Comparison of ENCODE assay signal across 1 cellular context in the genomic region with DNA sequence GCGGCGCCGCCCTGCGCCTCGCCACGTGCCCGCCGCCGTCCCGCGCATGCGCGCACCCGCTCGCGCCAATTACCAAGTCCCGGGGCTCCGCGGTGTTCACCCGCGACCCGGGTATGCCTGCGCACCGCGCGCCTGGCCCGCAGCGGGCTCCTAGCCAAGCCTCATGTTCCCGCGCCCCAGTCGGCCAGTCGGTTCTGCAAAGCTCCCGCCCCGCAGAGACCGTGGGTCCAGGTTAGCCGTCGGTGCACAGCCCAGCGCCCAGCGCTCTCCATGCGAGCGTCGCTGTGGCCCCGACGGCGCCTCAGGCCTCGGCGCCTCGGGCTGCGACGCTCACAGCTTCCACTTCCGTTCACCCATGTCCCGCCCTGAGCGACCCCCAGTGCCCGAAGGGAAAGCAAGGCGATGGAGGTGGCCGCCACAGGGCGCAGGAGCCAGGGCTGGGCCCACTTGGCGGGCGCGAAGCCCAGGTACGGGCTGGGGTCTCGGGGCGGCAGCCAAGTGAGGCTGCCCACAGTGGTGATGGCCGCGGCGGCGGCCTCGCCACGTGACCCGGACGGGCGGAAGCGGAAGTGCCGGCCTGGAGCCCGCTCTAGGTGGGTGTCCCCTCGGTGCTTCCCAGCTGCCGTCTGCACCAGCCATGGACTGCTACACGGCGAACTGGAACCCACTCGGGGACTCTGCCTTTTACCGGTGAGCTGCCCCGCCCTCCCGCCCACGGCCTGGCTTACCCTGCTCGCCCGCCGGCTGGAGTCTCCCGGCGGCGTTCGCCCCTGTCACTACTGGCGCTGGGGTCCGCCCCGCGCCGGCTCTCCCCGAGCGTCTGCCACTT.
TF ChIP-seq lines count a peak whose summit lies in the region.

A gene with protein sequence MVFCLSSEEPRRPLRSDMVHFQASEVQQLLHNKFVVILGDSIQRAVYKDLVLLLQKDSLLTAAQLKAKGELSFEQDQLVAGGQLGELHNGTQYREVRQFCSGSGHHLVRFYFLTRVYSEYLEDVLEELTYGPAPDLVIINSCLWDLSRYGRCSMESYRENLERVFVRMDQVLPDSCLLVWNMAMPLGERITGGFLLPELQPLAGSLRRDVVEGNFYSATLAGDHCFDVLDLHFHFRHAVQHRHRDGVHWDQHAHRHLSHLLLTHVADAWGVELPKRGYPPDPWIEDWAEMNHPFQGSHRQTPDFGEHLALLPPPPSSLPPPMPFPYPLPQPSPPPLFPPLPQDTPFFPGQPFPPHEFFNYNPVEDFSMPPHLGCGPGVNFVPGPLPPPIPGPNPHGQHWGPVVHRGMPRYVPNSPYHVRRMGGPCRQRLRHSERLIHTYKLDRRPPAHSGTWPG (minus strand): TSS at position 518 of the 829 bp plus-strand sequence. CDS start 743 bp downstream, outside the sequence.
A gene (plus strand): TSS at position 608 of the 829 bp plus-strand sequence. CDS start 30 bp downstream, at position 638.

TF ChIP-seq in K562, 482 proteins besides CTCF, POLR2A, EP300 and RAD21 (continued from another document and continues in another):
- TF ChIP-seq, protein P1, sequence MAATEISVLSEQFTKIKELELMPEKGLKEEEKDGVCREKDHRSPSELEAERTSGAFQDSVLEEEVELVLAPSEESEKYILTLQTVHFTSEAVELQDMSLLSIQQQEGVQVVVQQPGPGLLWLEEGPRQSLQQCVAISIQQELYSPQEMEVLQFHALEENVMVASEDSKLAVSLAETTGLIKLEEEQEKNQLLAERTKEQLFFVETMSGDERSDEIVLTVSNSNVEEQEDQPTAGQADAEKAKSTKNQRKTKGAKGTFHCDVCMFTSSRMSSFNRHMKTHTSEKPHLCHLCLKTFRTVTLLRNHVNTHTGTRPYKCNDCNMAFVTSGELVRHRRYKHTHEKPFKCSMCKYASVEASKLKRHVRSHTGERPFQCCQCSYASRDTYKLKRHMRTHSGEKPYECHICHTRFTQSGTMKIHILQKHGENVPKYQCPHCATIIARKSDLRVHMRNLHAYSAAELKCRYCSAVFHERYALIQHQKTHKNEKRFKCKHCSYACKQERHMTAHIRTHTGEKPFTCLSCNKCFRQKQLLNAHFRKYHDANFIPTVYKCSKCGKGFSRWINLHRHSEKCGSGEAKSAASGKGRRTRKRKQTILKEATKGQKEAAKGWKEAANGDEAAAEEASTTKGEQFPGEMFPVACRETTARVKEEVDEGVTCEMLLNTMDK (IDR thresholded peaks at IDR 0.05; ENCODE audit: borderline replicate concordance, insufficient read depth, low read depth, low read length, poor library complexity, severe bottlenecking): no peak
- TF ChIP-seq TRIM24 (IDR thresholded peaks at IDR 0.05): peak in 1 of 2 experiments; percentile 54; a peak in 1 of 4 replicates
- no peak for TF ChIP-seq STAT5A (IDR thresholded peaks at IDR 0.05; ENCODE audit: borderline replicate concordance, low read length)
- no peak for TF ChIP-seq CEBPB (tag; IDR thresholded peaks at IDR 0.05)
- TF ChIP-seq, protein P2, sequence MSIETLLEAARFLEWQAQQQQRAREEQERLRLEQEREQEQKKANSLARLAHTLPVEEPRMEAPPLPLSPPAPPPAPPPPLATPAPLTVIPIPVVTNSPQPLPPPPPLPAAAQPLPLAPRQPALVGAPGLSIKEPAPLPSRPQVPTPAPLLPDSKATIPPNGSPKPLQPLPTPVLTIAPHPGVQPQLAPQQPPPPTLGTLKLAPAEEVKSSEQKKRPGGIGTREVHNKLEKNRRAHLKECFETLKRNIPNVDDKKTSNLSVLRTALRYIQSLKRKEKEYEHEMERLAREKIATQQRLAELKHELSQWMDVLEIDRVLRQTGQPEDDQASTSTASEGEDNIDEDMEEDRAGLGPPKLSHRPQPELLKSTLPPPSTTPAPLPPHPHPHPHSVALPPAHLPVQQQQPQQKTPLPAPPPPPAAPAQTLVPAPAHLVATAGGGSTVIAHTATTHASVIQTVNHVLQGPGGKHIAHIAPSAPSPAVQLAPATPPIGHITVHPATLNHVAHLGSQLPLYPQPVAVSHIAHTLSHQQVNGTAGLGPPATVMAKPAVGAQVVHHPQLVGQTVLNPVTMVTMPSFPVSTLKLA (conservative IDR thresholded peaks at IDR 0.05): peak; percentile 98 to 99
- no peak for TF ChIP-seq PCBP1 (IDR thresholded peaks at IDR 0.05; ENCODE audit: low read depth, low read length, poor library complexity, severe bottlenecking)
- peak; percentile 50 for TF ChIP-seq TAF7 (tag; IDR thresholded peaks at IDR 0.05)
- peak; percentile 97 for TF ChIP-seq GABPA (tag; conservative IDR thresholded peaks at IDR 0.05; ENCODE audit: low read depth)
- no peak for TF ChIP-seq ZNF561 (CRISPR knock-in tag; conservative IDR thresholded peaks at IDR 0.05)
- TF ChIP-seq, protein P3, sequence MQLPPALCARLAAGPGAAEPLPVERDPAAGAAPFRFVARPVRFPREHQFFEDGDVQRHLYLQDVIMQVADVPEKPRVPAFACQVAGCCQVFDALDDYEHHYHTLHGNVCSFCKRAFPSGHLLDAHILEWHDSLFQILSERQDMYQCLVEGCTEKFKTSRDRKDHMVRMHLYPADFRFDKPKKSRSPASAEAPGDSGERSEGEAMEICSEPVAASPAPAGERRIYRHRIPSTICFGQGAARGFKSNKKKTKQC (CRISPR knock-in tag; IDR thresholded peaks at IDR 0.05): peak; percentile 69
- TF ChIP-seq, protein P4, sequence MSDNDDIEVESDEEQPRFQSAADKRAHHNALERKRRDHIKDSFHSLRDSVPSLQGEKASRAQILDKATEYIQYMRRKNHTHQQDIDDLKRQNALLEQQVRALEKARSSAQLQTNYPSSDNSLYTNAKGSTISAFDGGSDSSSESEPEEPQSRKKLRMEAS (CRISPR knock-in tag; IDR thresholded peaks at IDR 0.05): peak; percentile 93
- peak; percentile 91 for TF ChIP-seq MYC (IDR thresholded peaks at IDR 0.05; ENCODE audit: low read depth, low read length)
- TF ChIP-seq MYC (CRISPR knock-in tag; IDR thresholded peaks at IDR 0.05; ENCODE audit: borderline replicate concordance, low read depth): no peak; the same call in 1 of the 2 replicates
- no peak for TF ChIP-seq HDAC8 (tag; IDR thresholded peaks at IDR 0.05)
- TF ChIP-seq MAFK (IDR thresholded peaks at IDR 0.05; ENCODE audit: low read length): no peak
- TF ChIP-seq, protein P5, sequence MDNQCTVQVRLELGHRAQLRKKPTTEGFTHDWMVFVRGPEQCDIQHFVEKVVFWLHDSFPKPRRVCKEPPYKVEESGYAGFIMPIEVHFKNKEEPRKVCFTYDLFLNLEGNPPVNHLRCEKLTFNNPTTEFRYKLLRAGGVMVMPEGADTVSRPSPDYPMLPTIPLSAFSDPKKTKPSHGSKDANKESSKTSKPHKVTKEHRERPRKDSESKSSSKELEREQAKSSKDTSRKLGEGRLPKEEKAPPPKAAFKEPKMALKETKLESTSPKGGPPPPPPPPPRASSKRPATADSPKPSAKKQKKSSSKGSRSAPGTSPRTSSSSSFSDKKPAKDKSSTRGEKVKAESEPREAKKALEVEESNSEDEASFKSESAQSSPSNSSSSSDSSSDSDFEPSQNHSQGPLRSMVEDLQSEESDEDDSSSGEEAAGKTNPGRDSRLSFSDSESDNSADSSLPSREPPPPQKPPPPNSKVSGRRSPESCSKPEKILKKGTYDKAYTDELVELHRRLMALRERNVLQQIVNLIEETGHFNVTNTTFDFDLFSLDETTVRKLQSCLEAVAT (IDR thresholded peaks at IDR 0.05): no peak
- no peak for TF ChIP-seq PYGO2 (tag; IDR thresholded peaks at IDR 0.05)
- 0 out of 2 replicates have a peak, but pooled peaks have one; percentile 19 for TF ChIP-seq SMAD4 (CRISPR knock-in tag; conservative IDR thresholded peaks at IDR 0.05)
- TF ChIP-seq ELF2 (CRISPR knock-in tag; IDR thresholded peaks at IDR 0.05): peak; percentile 95
- no peak for TF ChIP-seq KLF16 (IDR thresholded peaks at IDR 0.05)
- TF ChIP-seq ARID1B (IDR thresholded peaks at IDR 0.05): no peak
- 0 out of 2 replicates have a peak, but pooled peaks have one; percentile 35 for TF ChIP-seq JUN (IDR thresholded peaks at IDR 0.05; ENCODE audit: borderline replicate concordance, low read depth, low read length)
- TF ChIP-seq JUN (CRISPR knock-in tag; IDR thresholded peaks at IDR 0.05; ENCODE audit: borderline replicate concordance): no peak
- TF ChIP-seq, protein P6, sequence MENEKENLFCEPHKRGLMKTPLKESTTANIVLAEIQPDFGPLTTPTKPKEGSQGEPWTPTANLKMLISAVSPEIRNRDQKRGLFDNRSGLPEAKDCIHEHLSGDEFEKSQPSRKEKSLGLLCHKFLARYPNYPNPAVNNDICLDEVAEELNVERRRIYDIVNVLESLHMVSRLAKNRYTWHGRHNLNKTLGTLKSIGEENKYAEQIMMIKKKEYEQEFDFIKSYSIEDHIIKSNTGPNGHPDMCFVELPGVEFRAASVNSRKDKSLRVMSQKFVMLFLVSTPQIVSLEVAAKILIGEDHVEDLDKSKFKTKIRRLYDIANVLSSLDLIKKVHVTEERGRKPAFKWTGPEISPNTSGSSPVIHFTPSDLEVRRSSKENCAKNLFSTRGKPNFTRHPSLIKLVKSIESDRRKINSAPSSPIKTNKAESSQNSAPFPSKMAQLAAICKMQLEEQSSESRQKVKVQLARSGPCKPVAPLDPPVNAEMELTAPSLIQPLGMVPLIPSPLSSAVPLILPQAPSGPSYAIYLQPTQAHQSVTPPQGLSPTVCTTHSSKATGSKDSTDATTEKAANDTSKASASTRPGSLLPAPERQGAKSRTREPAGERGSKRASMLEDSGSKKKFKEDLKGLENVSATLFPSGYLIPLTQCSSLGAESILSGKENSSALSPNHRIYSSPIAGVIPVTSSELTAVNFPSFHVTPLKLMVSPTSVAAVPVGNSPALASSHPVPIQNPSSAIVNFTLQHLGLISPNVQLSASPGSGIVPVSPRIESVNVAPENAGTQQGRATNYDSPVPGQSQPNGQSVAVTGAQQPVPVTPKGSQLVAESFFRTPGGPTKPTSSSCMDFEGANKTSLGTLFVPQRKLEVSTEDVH (IDR thresholded peaks at IDR 0.05; ENCODE audit: low read depth, partially characterized antibody): peak; percentile 91
- no peak for TF ChIP-seq FOS (IDR thresholded peaks at IDR 0.05; ENCODE audit: extremely low read depth, insufficient read length)
- TF ChIP-seq PML (IDR thresholded peaks at IDR 0.05; ENCODE audit: low read length): no peak
- no peak for TF ChIP-seq MEIS2 (IDR thresholded peaks at IDR 0.05; ENCODE audit: partially characterized antibody)
- TF ChIP-seq, protein P7, sequence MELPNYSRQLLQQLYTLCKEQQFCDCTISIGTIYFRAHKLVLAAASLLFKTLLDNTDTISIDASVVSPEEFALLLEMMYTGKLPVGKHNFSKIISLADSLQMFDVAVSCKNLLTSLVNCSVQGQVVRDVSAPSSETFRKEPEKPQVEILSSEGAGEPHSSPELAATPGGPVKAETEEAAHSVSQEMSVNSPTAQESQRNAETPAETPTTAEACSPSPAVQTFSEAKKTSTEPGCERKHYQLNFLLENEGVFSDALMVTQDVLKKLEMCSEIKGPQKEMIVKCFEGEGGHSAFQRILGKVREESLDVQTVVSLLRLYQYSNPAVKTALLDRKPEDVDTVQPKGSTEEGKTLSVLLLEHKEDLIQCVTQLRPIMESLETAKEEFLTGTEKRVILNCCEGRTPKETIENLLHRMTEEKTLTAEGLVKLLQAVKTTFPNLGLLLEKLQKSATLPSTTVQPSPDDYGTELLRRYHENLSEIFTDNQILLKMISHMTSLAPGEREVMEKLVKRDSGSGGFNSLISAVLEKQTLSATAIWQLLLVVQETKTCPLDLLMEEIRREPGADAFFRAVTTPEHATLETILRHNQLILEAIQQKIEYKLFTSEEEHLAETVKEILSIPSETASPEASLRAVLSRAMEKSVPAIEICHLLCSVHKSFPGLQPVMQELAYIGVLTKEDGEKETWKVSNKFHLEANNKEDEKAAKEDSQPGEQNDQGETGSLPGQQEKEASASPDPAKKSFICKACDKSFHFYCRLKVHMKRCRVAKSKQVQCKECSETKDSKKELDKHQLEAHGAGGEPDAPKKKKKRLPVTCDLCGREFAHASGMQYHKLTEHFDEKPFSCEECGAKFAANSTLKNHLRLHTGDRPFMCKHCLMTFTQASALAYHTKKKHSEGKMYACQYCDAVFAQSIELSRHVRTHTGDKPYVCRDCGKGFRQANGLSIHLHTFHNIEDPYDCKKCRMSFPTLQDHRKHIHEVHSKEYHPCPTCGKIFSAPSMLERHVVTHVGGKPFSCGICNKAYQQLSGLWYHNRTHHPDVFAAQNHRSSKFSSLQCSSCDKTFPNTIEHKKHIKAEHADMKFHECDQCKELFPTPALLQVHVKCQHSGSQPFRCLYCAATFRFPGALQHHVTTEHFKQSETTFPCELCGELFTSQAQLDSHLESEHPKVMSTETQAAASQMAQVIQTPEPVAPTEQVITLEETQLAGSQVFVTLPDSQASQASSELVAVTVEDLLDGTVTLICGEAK (IDR thresholded peaks at IDR 0.05): peak; percentile 95
- TF ChIP-seq, protein P7 (CRISPR knock-in tag; IDR thresholded peaks at IDR 0.05): no peak
- 0 out of 2 replicates have a peak, but pooled peaks have one; percentile 35 for TF ChIP-seq E2F3 (CRISPR knock-in tag; IDR thresholded peaks at IDR 0.05)
- no peak for TF ChIP-seq THRAP3 (IDR thresholded peaks at IDR 0.05; ENCODE audit: borderline replicate concordance)
- TF ChIP-seq CBX8 (IDR thresholded peaks at IDR 0.05; ENCODE audit: borderline replicate concordance, extremely low read depth, low read depth, low read length, poor library complexity, severe bottlenecking): no peak
- TF ChIP-seq, protein P8, sequence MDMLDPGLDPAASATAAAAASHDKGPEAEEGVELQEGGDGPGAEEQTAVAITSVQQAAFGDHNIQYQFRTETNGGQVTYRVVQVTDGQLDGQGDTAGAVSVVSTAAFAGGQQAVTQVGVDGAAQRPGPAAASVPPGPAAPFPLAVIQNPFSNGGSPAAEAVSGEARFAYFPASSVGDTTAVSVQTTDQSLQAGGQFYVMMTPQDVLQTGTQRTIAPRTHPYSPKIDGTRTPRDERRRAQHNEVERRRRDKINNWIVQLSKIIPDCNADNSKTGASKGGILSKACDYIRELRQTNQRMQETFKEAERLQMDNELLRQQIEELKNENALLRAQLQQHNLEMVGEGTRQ (CRISPR knock-in tag; IDR thresholded peaks at IDR 0.05): peak; percentile 98
- no peak for TF ChIP-seq FOXJ3 (CRISPR knock-in tag; IDR thresholded peaks at IDR 0.05)
- TF ChIP-seq CREM (IDR thresholded peaks at IDR 0.05; ENCODE audit: low read depth): peak; percentile 44; the same call in 1 of the 2 replicates
